ENCODE assay signal across 1 cellular context in the genomic region with DNA sequence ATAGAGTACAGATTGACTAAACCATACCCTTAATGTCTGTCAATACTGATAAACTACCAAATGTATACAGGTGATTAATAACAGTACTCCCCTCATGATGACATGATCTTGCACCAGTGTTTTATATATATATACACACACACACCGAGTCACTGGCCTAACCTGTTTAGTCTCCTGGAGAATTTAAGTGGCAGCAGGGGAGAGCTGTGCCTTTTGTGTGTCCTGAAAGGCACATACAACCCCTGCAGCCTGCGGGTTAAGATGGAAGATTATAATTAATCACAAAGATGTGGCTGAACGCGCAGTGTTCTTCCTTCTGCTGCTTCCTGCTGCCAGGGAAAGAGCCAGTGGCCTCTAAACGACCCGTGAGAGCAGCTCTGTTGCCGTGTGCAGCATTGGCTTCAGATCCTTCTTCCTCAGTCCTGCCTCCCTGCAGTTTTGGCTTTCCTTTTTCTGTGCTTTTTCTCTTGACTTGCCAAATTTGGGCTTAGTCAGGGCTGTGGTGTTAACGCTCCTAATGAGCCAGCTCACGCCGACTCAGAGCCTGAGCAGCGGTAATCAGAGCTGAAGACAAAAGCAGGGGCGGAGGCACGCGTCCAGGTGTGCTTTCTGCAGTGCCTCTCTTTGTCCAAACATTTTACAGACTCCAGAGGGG.
TF ChIP-seq lines count a peak whose summit lies in the region.

No MANE protein-coding gene starts in this region.

TF ChIP-seq in WTC11, 78 proteins besides CTCF, POLR2A, EP300 and RAD21 (continued from another document):
- TF ChIP-seq, protein P1, sequence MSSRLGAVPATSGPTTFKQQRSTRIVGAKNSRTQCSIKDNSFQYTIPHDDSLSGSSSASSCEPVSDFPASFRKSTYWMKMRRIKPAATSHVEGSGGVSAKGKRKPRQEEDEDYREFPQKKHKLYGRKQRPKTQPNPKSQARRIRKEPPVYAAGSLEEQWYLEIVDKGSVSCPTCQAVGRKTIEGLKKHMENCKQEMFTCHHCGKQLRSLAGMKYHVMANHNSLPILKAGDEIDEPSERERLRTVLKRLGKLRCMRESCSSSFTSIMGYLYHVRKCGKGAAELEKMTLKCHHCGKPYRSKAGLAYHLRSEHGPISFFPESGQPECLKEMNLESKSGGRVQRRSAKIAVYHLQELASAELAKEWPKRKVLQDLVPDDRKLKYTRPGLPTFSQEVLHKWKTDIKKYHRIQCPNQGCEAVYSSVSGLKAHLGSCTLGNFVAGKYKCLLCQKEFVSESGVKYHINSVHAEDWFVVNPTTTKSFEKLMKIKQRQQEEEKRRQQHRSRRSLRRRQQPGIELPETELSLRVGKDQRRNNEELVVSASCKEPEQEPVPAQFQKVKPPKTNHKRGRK (CRISPR knock-in tag; IDR thresholded peaks at IDR 0.05; ENCODE audit: borderline replicate concordance), result no peak
- TF ChIP-seq, protein P2, sequence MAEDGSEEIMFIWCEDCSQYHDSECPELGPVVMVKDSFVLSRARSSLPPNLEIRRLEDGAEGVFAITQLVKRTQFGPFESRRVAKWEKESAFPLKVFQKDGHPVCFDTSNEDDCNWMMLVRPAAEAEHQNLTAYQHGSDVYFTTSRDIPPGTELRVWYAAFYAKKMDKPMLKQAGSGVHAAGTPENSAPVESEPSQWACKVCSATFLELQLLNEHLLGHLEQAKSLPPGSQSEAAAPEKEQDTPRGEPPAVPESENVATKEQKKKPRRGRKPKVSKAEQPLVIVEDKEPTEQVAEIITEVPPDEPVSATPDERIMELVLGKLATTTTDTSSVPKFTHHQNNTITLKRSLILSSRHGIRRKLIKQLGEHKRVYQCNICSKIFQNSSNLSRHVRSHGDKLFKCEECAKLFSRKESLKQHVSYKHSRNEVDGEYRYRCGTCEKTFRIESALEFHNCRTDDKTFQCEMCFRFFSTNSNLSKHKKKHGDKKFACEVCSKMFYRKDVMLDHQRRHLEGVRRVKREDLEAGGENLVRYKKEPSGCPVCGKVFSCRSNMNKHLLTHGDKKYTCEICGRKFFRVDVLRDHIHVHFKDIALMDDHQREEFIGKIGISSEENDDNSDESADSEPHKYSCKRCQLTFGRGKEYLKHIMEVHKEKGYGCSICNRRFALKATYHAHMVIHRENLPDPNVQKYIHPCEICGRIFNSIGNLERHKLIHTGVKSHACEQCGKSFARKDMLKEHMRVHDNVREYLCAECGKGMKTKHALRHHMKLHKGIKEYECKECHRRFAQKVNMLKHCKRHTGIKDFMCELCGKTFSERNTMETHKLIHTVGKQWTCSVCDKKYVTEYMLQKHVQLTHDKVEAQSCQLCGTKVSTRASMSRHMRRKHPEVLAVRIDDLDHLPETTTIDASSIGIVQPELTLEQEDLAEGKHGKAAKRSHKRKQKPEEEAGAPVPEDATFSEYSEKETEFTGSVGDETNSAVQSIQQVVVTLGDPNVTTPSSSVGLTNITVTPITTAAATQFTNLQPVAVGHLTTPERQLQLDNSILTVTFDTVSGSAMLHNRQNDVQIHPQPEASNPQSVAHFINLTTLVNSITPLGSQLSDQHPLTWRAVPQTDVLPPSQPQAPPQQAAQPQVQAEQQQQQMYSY (CRISPR knock-in tag; IDR thresholded peaks at IDR 0.05), result no peak
- TF ChIP-seq, protein P3, sequence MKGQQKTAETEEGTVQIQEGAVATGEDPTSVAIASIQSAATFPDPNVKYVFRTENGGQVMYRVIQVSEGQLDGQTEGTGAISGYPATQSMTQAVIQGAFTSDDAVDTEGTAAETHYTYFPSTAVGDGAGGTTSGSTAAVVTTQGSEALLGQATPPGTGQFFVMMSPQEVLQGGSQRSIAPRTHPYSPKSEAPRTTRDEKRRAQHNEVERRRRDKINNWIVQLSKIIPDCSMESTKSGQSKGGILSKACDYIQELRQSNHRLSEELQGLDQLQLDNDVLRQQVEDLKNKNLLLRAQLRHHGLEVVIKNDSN (CRISPR knock-in tag; IDR thresholded peaks at IDR 0.05), result no peak
- TF ChIP-seq ESRRA (CRISPR knock-in tag; IDR thresholded peaks at IDR 0.05; ENCODE audit: borderline replicate concordance), result no peak
